In the genomic region with DNA sequence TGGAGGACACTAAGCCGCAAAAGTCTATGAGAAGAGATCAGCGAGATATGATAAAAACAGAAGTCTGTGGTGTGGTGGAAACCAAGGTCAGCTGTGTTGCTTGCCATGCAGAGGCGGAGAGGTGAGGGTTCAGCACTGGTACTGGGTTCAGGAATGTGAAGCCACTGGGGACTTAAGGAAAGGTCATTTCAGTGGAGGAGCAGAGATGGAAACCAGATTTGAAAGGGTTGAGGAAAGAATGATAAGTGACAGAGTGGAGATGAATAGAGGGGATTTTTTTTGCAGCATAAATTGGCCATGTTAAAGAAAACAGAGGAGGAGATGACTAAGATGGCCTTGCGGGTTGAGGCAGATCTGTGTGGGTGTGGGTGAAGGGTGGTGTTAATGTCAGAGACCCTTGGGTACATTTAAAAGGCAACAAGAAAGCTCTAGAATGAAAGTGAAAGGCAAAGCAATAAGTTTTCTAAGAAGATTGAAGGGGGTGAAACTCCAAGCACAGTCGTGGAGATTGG, we compare ENCODE assay signal across 1 cellular context.
TF ChIP-seq lines count a peak whose summit lies in the region.

No MANE protein-coding gene starts in this region.

TF ChIP-seq in GM12878, 131 proteins besides CTCF, POLR2A, EP300 and RAD21 (continued from another document):
- TF ChIP-seq BHLHE40 (IDR thresholded peaks at IDR 0.05; ENCODE audit: borderline replicate concordance in 1 of 2, low read depth in 2 of 2, low read length in 1 of 2) (peak in 1 of 2 experiments; percentile 27; a peak in 1 of 4 replicates), NBN (IDR thresholded peaks at IDR 0.05) (peak; percentile 96), MTA2 (IDR thresholded peaks at IDR 0.05; ENCODE audit: low read depth) (peak; percentile 93), RUNX3 (IDR thresholded peaks at IDR 0.05; ENCODE audit: low read length) (peak; percentile 89), MEF2B (IDR thresholded peaks at IDR 0.05; ENCODE audit: partially characterized antibody, poor library complexity, severe bottlenecking) (peak; percentile 72), FOXM1 (IDR thresholded peaks at IDR 0.05; ENCODE audit: low read depth, low read length) (peak; percentile 58; the same call in 1 of the 2 replicates), CREM (IDR thresholded peaks at IDR 0.05; ENCODE audit: low read depth) (peak; percentile 67), BMI1 (IDR thresholded peaks at IDR 0.05; ENCODE audit: borderline replicate concordance) (0 out of 2 replicates have a peak, but pooled peaks have one; percentile 62), MTA3 (IDR thresholded peaks at IDR 0.05; ENCODE audit: borderline replicate concordance, low read length) (peak; percentile 62; the same call in 1 of the 2 replicates), IRF4 (IDR thresholded peaks at IDR 0.05; ENCODE audit: low read depth, low read length) (peak; percentile 67; the same call in 1 of the 2 replicates), IKZF2 (IDR thresholded peaks at IDR 0.05) (peak; percentile 88 to 92), POU2F2 (IDR thresholded peaks at IDR 0.05; ENCODE audit: borderline replicate concordance, low read depth, low read length) (no peak; the same call in 1 of the 3 replicates), SUZ12 (IDR thresholded peaks at IDR 0.05; ENCODE audit: unreplicated experiment) (no peak), ZBED1 (IDR thresholded peaks at IDR 0.05; ENCODE audit: borderline replicate concordance) (peak; percentile 85), EED (IDR thresholded peaks at IDR 0.05; ENCODE audit: low read depth) (peak; percentile 73), RB1 (IDR thresholded peaks at IDR 0.05; ENCODE audit: borderline replicate concordance) (no peak), PML (IDR thresholded peaks at IDR 0.05; ENCODE audit: low read length) (no peak), NR2C1 (IDR thresholded peaks at IDR 0.05) (peak; percentile 55), MYC (IDR thresholded peaks at IDR 0.05; ENCODE audit: insufficient read depth, insufficient read length, insufficient replicate concordance, low read length, severe bottlenecking) (no peak), BCL11A (IDR thresholded peaks at IDR 0.05; ENCODE audit: low read depth, low read length) (peak; percentile 85), PAX5 (IDR thresholded peaks at IDR 0.05; ENCODE audit: borderline replicate concordance, low read depth, low read length) (no peak; the same call in 1 of the 2 replicates), YY1 (IDR thresholded peaks at IDR 0.05; ENCODE audit: low read depth, low read length) (peak; percentile 75), ZNF207 (IDR thresholded peaks at IDR 0.05; ENCODE audit: borderline replicate concordance) (0 out of 2 replicates have a peak, but pooled peaks have one; percentile 46), ATF7 (IDR thresholded peaks at IDR 0.05; ENCODE audit: low read depth) (peak; percentile 88), DPF2 (IDR thresholded peaks at IDR 0.05) (peak; percentile 86)
- TF ChIP-seq, protein P1, sequence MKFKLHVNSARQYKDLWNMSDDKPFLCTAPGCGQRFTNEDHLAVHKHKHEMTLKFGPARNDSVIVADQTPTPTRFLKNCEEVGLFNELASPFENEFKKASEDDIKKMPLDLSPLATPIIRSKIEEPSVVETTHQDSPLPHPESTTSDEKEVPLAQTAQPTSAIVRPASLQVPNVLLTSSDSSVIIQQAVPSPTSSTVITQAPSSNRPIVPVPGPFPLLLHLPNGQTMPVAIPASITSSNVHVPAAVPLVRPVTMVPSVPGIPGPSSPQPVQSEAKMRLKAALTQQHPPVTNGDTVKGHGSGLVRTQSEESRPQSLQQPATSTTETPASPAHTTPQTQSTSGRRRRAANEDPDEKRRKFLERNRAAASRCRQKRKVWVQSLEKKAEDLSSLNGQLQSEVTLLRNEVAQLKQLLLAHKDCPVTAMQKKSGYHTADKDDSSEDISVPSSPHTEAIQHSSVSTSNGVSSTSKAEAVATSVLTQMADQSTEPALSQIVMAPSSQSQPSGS (IDR thresholded peaks at IDR 0.05; ENCODE audit: low read length) = peak; percentile 65; the same call in 1 of the 2 replicates
- TF ChIP-seq, protein P2, sequence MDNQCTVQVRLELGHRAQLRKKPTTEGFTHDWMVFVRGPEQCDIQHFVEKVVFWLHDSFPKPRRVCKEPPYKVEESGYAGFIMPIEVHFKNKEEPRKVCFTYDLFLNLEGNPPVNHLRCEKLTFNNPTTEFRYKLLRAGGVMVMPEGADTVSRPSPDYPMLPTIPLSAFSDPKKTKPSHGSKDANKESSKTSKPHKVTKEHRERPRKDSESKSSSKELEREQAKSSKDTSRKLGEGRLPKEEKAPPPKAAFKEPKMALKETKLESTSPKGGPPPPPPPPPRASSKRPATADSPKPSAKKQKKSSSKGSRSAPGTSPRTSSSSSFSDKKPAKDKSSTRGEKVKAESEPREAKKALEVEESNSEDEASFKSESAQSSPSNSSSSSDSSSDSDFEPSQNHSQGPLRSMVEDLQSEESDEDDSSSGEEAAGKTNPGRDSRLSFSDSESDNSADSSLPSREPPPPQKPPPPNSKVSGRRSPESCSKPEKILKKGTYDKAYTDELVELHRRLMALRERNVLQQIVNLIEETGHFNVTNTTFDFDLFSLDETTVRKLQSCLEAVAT (IDR thresholded peaks at IDR 0.05) = peak; percentile 75; the same call in 1 of the 2 replicates
- TF ChIP-seq, protein P3, sequence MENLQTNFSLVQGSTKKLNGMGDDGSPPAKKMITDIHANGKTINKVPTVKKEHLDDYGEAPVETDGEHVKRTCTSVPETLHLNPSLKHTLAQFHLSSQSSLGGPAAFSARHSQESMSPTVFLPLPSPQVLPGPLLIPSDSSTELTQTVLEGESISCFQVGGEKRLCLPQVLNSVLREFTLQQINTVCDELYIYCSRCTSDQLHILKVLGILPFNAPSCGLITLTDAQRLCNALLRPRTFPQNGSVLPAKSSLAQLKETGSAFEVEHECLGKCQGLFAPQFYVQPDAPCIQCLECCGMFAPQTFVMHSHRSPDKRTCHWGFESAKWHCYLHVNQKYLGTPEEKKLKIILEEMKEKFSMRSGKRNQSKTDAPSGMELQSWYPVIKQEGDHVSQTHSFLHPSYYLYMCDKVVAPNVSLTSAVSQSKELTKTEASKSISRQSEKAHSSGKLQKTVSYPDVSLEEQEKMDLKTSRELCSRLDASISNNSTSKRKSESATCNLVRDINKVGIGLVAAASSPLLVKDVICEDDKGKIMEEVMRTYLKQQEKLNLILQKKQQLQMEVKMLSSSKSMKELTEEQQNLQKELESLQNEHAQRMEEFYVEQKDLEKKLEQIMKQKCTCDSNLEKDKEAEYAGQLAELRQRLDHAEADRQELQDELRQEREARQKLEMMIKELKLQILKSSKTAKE (IDR thresholded peaks at IDR 0.05; ENCODE audit: low read depth, poor library complexity, severe bottlenecking) = peak; percentile 86
- TF ChIP-seq, protein P4, sequence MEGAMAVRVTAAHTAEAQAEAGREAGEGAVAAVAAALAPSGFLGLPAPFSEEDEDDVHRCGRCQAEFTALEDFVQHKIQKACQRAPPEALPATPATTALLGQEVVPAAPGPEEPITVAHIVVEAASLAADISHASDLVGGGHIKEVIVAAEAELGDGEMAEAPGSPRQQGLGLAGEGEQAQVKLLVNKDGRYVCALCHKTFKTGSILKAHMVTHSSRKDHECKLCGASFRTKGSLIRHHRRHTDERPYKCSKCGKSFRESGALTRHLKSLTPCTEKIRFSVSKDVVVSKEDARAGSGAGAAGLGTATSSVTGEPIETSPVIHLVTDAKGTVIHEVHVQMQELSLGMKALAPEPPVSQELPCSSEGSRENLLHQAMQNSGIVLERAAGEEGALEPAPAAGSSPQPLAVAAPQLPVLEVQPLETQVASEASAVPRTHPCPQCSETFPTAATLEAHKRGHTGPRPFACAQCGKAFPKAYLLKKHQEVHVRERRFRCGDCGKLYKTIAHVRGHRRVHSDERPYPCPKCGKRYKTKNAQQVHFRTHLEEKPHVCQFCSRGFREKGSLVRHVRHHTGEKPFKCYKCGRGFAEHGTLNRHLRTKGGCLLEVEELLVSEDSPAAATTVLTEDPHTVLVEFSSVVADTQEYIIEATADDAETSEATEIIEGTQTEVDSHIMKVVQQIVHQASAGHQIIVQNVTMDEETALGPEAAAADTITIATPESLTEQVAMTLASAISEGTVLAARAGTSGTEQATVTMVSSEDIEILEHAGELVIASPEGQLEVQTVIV (IDR thresholded peaks at IDR 0.05; ENCODE audit: borderline replicate concordance, partially characterized antibody) = no peak
- TF ChIP-seq, protein P5, sequence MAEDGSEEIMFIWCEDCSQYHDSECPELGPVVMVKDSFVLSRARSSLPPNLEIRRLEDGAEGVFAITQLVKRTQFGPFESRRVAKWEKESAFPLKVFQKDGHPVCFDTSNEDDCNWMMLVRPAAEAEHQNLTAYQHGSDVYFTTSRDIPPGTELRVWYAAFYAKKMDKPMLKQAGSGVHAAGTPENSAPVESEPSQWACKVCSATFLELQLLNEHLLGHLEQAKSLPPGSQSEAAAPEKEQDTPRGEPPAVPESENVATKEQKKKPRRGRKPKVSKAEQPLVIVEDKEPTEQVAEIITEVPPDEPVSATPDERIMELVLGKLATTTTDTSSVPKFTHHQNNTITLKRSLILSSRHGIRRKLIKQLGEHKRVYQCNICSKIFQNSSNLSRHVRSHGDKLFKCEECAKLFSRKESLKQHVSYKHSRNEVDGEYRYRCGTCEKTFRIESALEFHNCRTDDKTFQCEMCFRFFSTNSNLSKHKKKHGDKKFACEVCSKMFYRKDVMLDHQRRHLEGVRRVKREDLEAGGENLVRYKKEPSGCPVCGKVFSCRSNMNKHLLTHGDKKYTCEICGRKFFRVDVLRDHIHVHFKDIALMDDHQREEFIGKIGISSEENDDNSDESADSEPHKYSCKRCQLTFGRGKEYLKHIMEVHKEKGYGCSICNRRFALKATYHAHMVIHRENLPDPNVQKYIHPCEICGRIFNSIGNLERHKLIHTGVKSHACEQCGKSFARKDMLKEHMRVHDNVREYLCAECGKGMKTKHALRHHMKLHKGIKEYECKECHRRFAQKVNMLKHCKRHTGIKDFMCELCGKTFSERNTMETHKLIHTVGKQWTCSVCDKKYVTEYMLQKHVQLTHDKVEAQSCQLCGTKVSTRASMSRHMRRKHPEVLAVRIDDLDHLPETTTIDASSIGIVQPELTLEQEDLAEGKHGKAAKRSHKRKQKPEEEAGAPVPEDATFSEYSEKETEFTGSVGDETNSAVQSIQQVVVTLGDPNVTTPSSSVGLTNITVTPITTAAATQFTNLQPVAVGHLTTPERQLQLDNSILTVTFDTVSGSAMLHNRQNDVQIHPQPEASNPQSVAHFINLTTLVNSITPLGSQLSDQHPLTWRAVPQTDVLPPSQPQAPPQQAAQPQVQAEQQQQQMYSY (CRISPR knock-in tag; IDR thresholded peaks at IDR 0.05) = no peak
- TF ChIP-seq, protein P6, sequence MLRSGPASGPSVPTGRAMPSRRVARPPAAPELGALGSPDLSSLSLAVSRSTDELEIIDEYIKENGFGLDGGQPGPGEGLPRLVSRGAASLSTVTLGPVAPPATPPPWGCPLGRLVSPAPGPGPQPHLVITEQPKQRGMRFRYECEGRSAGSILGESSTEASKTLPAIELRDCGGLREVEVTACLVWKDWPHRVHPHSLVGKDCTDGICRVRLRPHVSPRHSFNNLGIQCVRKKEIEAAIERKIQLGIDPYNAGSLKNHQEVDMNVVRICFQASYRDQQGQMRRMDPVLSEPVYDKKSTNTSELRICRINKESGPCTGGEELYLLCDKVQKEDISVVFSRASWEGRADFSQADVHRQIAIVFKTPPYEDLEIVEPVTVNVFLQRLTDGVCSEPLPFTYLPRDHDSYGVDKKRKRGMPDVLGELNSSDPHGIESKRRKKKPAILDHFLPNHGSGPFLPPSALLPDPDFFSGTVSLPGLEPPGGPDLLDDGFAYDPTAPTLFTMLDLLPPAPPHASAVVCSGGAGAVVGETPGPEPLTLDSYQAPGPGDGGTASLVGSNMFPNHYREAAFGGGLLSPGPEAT (IDR thresholded peaks at IDR 0.05; ENCODE audit: low read depth) = peak; percentile 88
TF ChIP-seq in GM12878: peak in this region for 36.
